In the genomic region with DNA sequence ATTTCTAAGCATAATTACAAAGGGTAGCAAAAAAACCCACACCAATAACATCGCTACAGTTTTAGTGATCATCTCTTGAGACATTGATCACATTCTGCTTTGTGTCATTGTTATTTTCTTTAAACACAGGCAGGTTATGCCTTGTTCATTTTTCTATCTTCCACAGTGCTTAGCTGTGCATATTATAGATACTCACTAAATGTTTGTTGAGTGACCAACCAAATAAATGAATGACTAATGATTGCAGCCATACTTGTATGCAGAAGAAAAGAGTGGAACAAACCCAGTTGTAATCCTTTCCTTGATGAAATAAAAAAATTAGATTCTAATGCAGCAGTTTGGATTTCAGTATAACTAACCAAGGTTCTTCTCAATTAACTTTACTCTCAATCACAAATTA, we compare ENCODE assay signal across 33 cellular contexts.
"Had no signal": no experiment of that assay in that cellular context is flagged by ENCODE, and none has a peak within 500 bp of the region (broad histone marks: within the 10 kb centered on the region; RNA-seq: fewer than 3 reads in every experiment).

No MANE protein-coding gene starts in this region.

- H3K9me3 Mint-ChIP-seq: activated B cell treated with CpG ODN at 0.5 μM for 24 hours; activated CD4-positive, alpha-beta memory T cell treated with anti-CD3 and anti-CD28 coated beads for 36 hours; activated CD4-positive, alpha-beta T cell treated with anti-CD3 and anti-CD28 coated beads, Interleukin-2, amount 10 ng/mL, durations not matched to agents 24 days and 14 days; activated CD8-positive, alpha-beta T cell treated with anti-CD3 and anti-CD28 coated beads for 36 hours; activated naive CD8-positive, alpha-beta T cell treated with anti-CD3 and anti-CD28 coated beads for 36 hours; activated T-cell treated with anti-CD3 and anti-CD28 coated beads, Interleukin-2, amount 50 U/mL, for 4 hours; activated T-helper 1 cell treated with anti-CD3 and anti-CD28 coated beads, Interleukin-12 subunit alpha, Interleukin-12 subunit beta, Interleukin-2, Interleukin-4 antibody, amounts not matched to agents 30 ng/mL and 10 ng/mL and 1 ng/mL, durations not matched to agents 14 hours and 24 hours and 36 hours; T-helper 1 cell treated with Interleukin-12 subunit alpha and Interleukin-12 subunit beta and Interleukin-4 antibody, amounts not matched to agents 30 μg/mL and 1 μg/mL, for 36 hours; T-helper 2 cell treated with Interferon-gamma antibody and Interleukin-4, amounts not matched to agents 5 μg/mL and 100 μg/mL, for 36 hours had no signal

- H3K4me3 ChIP-seq: adrenal gland, ascending aorta had no signal

- H3K27me3 ChIP-seq: adrenal gland, ascending aorta had no signal

- DNase-seq: activated B cell treated with CpG ODN at 0.5 μM for 24 hours; activated CD4-positive, alpha-beta memory T cell treated with anti-CD3 and anti-CD28 coated beads for 36 hours; activated CD4-positive, alpha-beta T cell treated with anti-CD3 and anti-CD28 coated beads for 4 hours; activated CD4-positive, alpha-beta T cell treated with anti-CD3 and anti-CD28 coated beads, Interleukin-2, amount 10 ng/mL, durations not matched to agents 24 days and 14 days; activated CD4-positive, alpha-beta T cell treated with anti-CD3 and anti-CD28 coated beads, Interleukin-2, amount 50 U/mL, for 1 hour; activated CD4-positive, alpha-beta T cell treated with anti-CD3 and anti-CD28 coated beads, Interleukin-2, amount 50 U/mL, for 4 hours; activated CD4-positive, CD25-positive, alpha-beta regulatory T cell treated with anti-CD3 and anti-CD28 coated beads, Interleukin-2, amount 50 U/mL, for 72 hours; activated CD8-positive, alpha-beta memory T cell treated with anti-CD3 and anti-CD28 coated beads, Interleukin-2, amount 50 U/mL, for 4 hours; activated CD8-positive, alpha-beta T cell treated with anti-CD3 and anti-CD28 coated beads for 36 hours; activated effector memory CD4-positive, alpha-beta T cell treated with Interleukin-2 at 50 U/mL for 16 hours; activated gamma-delta T cell; activated naive CD4-positive, alpha-beta T cell treated with anti-CD3 and anti-CD28 coated beads, Interleukin-2, amount 50 U/mL, for 16 hours; activated naive CD4-positive, alpha-beta T cell treated with Interleukin-2 at 50 U/mL for 16 hours; activated naive CD8-positive, alpha-beta T cell treated with anti-CD3 and anti-CD28 coated beads for 36 hours; activated T-cell treated with anti-CD3 and anti-CD28 coated beads for 4 hours; activated T-cell treated with anti-CD3 and anti-CD28 coated beads, Interleukin-2, amount 50 U/mL, for 1 hour; activated T-cell treated with anti-CD3 and anti-CD28 coated beads, Interleukin-2, amount 50 U/mL, for 4 hours; activated T-cell treated with anti-CD3 and anti-CD28 coated beads, Interleukin-2, amount 50 U/mL, for 72 hours; adrenal gland; amniotic stem cell; central memory CD4-positive, alpha-beta T cell; T-helper 1 cell; T-helper 2 cell; T-helper 9 cell had no signal

- FAIRE-seq: TTC549 had no signal

- H3K4me1 Mint-ChIP-seq: activated B cell treated with CpG ODN at 0.5 μM for 24 hours; activated CD4-positive, alpha-beta T cell treated with anti-CD3 and anti-CD28 coated beads, Interleukin-2, amount 10 ng/mL, durations not matched to agents 24 days and 14 days; activated naive CD8-positive, alpha-beta T cell treated with anti-CD3 and anti-CD28 coated beads for 36 hours; activated T-helper 17 cell treated with anti-CD3 and anti-CD28 coated beads, Interleukin-2, amount 50 U/mL, for 72 hours; brain had no signal

- H3K27me3 Mint-ChIP-seq: activated B cell treated with CpG ODN at 0.5 μM for 24 hours; activated CD4-positive, alpha-beta memory T cell treated with anti-CD3 and anti-CD28 coated beads for 36 hours; activated CD8-positive, alpha-beta T cell treated with anti-CD3 and anti-CD28 coated beads for 36 hours; activated naive CD8-positive, alpha-beta T cell treated with anti-CD3 and anti-CD28 coated beads for 36 hours had no signal

- H3K27ac Mint-ChIP-seq: activated B cell treated with CpG ODN at 0.5 μM for 24 hours; activated CD4-positive, alpha-beta memory T cell treated with anti-CD3 and anti-CD28 coated beads for 36 hours; activated CD4-positive, alpha-beta T cell treated with anti-CD3 and anti-CD28 coated beads, Interleukin-2, amount 10 ng/mL, durations not matched to agents 24 days and 14 days; activated CD8-positive, alpha-beta T cell treated with anti-CD3 and anti-CD28 coated beads for 36 hours; activated naive CD4-positive, alpha-beta T cell treated with anti-CD3 and anti-CD28 coated beads, Interleukin-2, amount 50 U/mL, for 72 hours; activated naive CD8-positive, alpha-beta T cell treated with anti-CD3 and anti-CD28 coated beads for 36 hours; activated T-cell treated with anti-CD3 and anti-CD28 coated beads, Interleukin-2, amount 50 U/mL, for 72 hours; activated T-helper 1 cell treated with anti-CD3 and anti-CD28 coated beads, Interleukin-12 subunit alpha, Interleukin-12 subunit beta, Interleukin-2, Interleukin-4 antibody, amounts not matched to agents 30 ng/mL and 10 ng/mL and 1 ng/mL, durations not matched to agents 14 hours and 24 hours and 36 hours; activated T-helper 17 cell treated with anti-CD3 and anti-CD28 coated beads, Interleukin-2, amount 50 U/mL, for 72 hours; brain; T-helper 1 cell treated with Interleukin-12 subunit alpha and Interleukin-12 subunit beta and Interleukin-4 antibody, amounts not matched to agents 30 μg/mL and 1 μg/mL, for 36 hours; T-helper 2 cell treated with Interferon-gamma antibody and Interleukin-4, amounts not matched to agents 5 μg/mL and 100 μg/mL, for 36 hours had no signal

- H3K36me3 ChIP-seq: adrenal gland, ascending aorta had no signal

- H3K4me3 Mint-ChIP-seq: activated B cell treated with CpG ODN at 0.5 μM for 24 hours; activated CD4-positive, alpha-beta memory T cell treated with anti-CD3 and anti-CD28 coated beads for 36 hours; activated CD4-positive, alpha-beta T cell treated with anti-CD3 and anti-CD28 coated beads, Interleukin-2, amount 10 ng/mL, durations not matched to agents 24 days and 14 days; activated CD8-positive, alpha-beta T cell treated with anti-CD3 and anti-CD28 coated beads for 36 hours; activated naive CD8-positive, alpha-beta T cell treated with anti-CD3 and anti-CD28 coated beads for 36 hours; activated T-cell treated with anti-CD3 and anti-CD28 coated beads, Interleukin-2, amount 50 U/mL, for 4 hours; activated T-cell treated with anti-CD3 and anti-CD28 coated beads, Interleukin-2, amount 50 U/mL, for 72 hours; activated T-helper 1 cell treated with anti-CD3 and anti-CD28 coated beads, Interleukin-12 subunit alpha, Interleukin-12 subunit beta, Interleukin-2, Interleukin-4 antibody, amounts not matched to agents 30 ng/mL and 10 ng/mL and 1 ng/mL, durations not matched to agents 14 hours and 24 hours and 36 hours; activated T-helper 17 cell treated with anti-CD3 and anti-CD28 coated beads, Interleukin-2, amount 50 U/mL, for 72 hours; brain; T-helper 1 cell treated with Interleukin-12 subunit alpha and Interleukin-12 subunit beta and Interleukin-4 antibody, amounts not matched to agents 30 μg/mL and 1 μg/mL, for 36 hours; T-helper 2 cell treated with Interferon-gamma antibody and Interleukin-4, amounts not matched to agents 5 μg/mL and 100 μg/mL, for 36 hours had no signal

- H3K27ac ChIP-seq: adrenal gland, ascending aorta, VCaP had no signal

- H3K4me1 ChIP-seq: adrenal gland, ascending aorta had no signal

- H3K9me3 ChIP-seq: adrenal gland, ascending aorta had no signal

- H3K36me3 Mint-ChIP-seq: activated CD4-positive, alpha-beta memory T cell treated with anti-CD3 and anti-CD28 coated beads for 36 hours; activated naive CD4-positive, alpha-beta T cell treated with anti-CD3 and anti-CD28 coated beads, Interleukin-2, amount 50 U/mL, for 72 hours; activated naive CD8-positive, alpha-beta T cell treated with anti-CD3 and anti-CD28 coated beads for 36 hours; brain had no signal

- ATAC-seq: activated CD8-positive, alpha-beta T cell treated with anti-CD3 and anti-CD28 coated beads for 36 hours; activated naive CD4-positive, alpha-beta T cell treated with anti-CD3 and anti-CD28 coated beads, Interleukin-2, amount 50 U/mL, for 72 hours; activated T-cell treated with anti-CD3 and anti-CD28 coated beads, Interleukin-2, amount 50 U/mL, for 4 hours; activated T-cell treated with anti-CD3 and anti-CD28 coated beads, Interleukin-2, amount 50 U/mL, for 72 hours; activated T-helper 17 cell treated with anti-CD3 and anti-CD28 coated beads, Interleukin-2, amount 50 U/mL, for 72 hours had no signal
